Comparison of ENCODE assay signal across 8 cellular contexts in genomic region chr2:98465456-98466201, GRCh38. TPM values are rescaled to one million over a fixed set of nuclear protein-coding genes. Genes with fewer than 3 reads are reported as not detected.
DNase-seq lines count a peak whose midpoint lies in the region; ATAC-seq and TF ChIP-seq lines count a peak whose summit lies in the region.

No MANE protein-coding gene starts in this region.

- peak overlapping the region in 1 of 2 experiments; percentile 1 for H3K4ac ChIP-seq in mesenchymal stem cell (ENCODE audit: low read depth in 1 of 2, low read length in 2 of 2)

- H3K9me3 Mint-ChIP-seq in T-cell (no peaks in the 10 kb centered on the region), brain (no peaks in the 10 kb centered on the region)

- CTCF ChIA-PET in T-cell (lab: Charles Lee) = interaction anchor here (1.0 to 3.2 kb wide), 10 partner anchors 9 to 53 kb away, joined by 3 to 29 read pairs (median 6); partner anchors contain the start of gene INPP4A (in 1 of the 2)

- H3K14ac ChIP-seq in mesenchymal stem cell (ENCODE audit: low read length in 2 of 2) = no peak overlapping the region

- TF ChIP-seq CTCF in brain (conservative IDR thresholded peaks at IDR 0.05) (no peak), thoracic aorta (IDR thresholded peaks at IDR 0.05) (no peak)

- peaks cover 49% of the 10 kb centered on the region for H3K79me1 ChIP-seq in mesenchymal stem cell (replicated peaks; ENCODE audit: low read length, poor library complexity, severe bottlenecking)

- no peak overlapping the region for H3K4me2 ChIP-seq in mesenchymal stem cell (ENCODE audit: low read length, poor library complexity, severe bottlenecking)

- peak overlapping the region; percentile 29 for H4K8ac ChIP-seq in mesenchymal stem cell (ENCODE audit: low read length)

- H3K36me3 Mint-ChIP-seq in T-cell = peaks cover 7% of the 10 kb centered on the region
- peaks cover 27% of the 10 kb centered on the region for H3K36me3 Mint-ChIP-seq in brain

- peak; percentile 83 for DNase-seq in COR-L47 (lab: John Stamatoyannopoulos, UW)
- DNase-seq in NCI-H1436 treated with DMSO at 0.1 percent for 48 hours (lab: John Stamatoyannopoulos, UW) = peak; percentile 55
- DNase-seq in T-cell = peak; percentile 73 to 91 (median 85)
- peak; percentile 55 for DNase-seq in mesenchymal stem cell
- no peak for DNase-seq in thoracic aorta (ENCODE audit: low spot score)
- DNase-seq in pons (ENCODE audit: low spot score) = no peak

- H3K9me3 ChIP-seq in mesenchymal stem cell (ENCODE audit: control insufficient read depth, low read length) (no peaks in the 10 kb centered on the region), thoracic aorta (no peaks in the 10 kb centered on the region)

- H3K27me3 Mint-ChIP-seq in T-cell = no peaks in the 10 kb centered on the region
- no peaks in the 10 kb centered on the region for H3K27me3 Mint-ChIP-seq in brain

- H3K23ac ChIP-seq in mesenchymal stem cell (ENCODE audit: low read length in 2 of 2) = no peak overlapping the region

- no peak overlapping the region for H2AK5ac ChIP-seq in mesenchymal stem cell (ENCODE audit: low read length, severe bottlenecking)

- no peak overlapping the region for H2BK15ac ChIP-seq in mesenchymal stem cell (ENCODE audit: low read depth, poor library complexity, severe bottlenecking)

- H3K4me1 Mint-ChIP-seq in T-cell (peaks cover 91 to 92% (median 91%) of the 10 kb centered on the region in 3 donors), brain (peaks cover 61% of the 10 kb centered on the region)

- no peak overlapping the region for H3K27ac ChIP-seq in mesenchymal stem cell (ENCODE audit: low read length, poor library complexity, severe bottlenecking)
- peak overlapping the region in 1 of 2 donors; percentile 36 for H3K27ac ChIP-seq in thoracic aorta

- ATAC-seq in GM21737 (IDR thresholded peaks at IDR 0.05; ENCODE audit: unreplicated experiment) (peak; percentile 30), T-cell (replicated peaks in 1 of 4) (peak; percentile 71 to 78 (median 74)), thoracic aorta (ENCODE audit: insufficient number of reproducible peaks, low FRiP score, low read depth) (no peak)

- no peak overlapping the region for H2BK120ac ChIP-seq in mesenchymal stem cell (ENCODE audit: low read depth, low read length)

- H3K4me1 ChIP-seq in mesenchymal stem cell (ENCODE audit: control insufficient read depth, insufficient read depth, low read depth, low read length) (peaks cover 13% of the 10 kb centered on the region), thoracic aorta (ENCODE audit: control insufficient read depth in 1 of 2, low read depth in 2 of 2) (peaks cover 8 to 10% of the 10 kb centered on the region in 2 donors)

- H3K4me3 ChIP-seq in mesenchymal stem cell (ENCODE audit: insufficient read depth in 1 of 2, low read depth in 1 of 2, low read length in 2 of 2) (no peak overlapping the region), thoracic aorta (peak overlapping the region; percentile 5)

- H3K27ac Mint-ChIP-seq in T-cell (peak overlapping the region; percentile 95 to 98), brain (peak overlapping the region; percentile 34 to 83 (median 82))

- H2BK12ac ChIP-seq in mesenchymal stem cell (ENCODE audit: low read length in 2 of 2) = no peak overlapping the region

- no peak overlapping the region for H2AFZ ChIP-seq in mesenchymal stem cell (ENCODE audit: low read depth, low read length)

- WGBS in mesenchymal stem cell = 68% methylated on average over 11 of the region's 11 CpGs

- peak overlapping the region in 1 of 2 experiments; percentile 51 for H3K18ac ChIP-seq in mesenchymal stem cell (ENCODE audit: low read depth in 1 of 2, low read length in 2 of 2)

- no peak overlapping the region for H4K91ac ChIP-seq in mesenchymal stem cell (ENCODE audit: low read length)

- H3K36me3 ChIP-seq in mesenchymal stem cell (ENCODE audit: control insufficient read depth in 1 of 2, insufficient read depth in 2 of 2, low read depth in 1 of 2, low read length in 2 of 2) (peaks cover 0 to 11% of the 10 kb centered on the region in 2 experiments), thoracic aorta (no peaks in the 10 kb centered on the region)

- H3K4me3 Mint-ChIP-seq in T-cell (peak overlapping the region; percentile 78 to 79 (median 78)), brain (peak overlapping the region in 1 of 5 experiments; percentile 67)

- H3K9ac ChIP-seq in mesenchymal stem cell (ENCODE audit: low read length) = no peak overlapping the region

- H3K27me3 ChIP-seq in mesenchymal stem cell (ENCODE audit: control insufficient read depth in 1 of 2, insufficient read depth in 1 of 2, low read length in 2 of 2) (no peaks in the 10 kb centered on the region), thoracic aorta (replicated peaks; ENCODE audit: insufficient read depth) (no peaks in the 10 kb centered on the region)

- H2BK5ac ChIP-seq in mesenchymal stem cell (ENCODE audit: low read depth, low read length, poor library complexity, severe bottlenecking) = no peak overlapping the region

- POLR2A ChIA-PET in T-cell (lab: Charles Lee) = interaction anchor here (0.6 to 2.4 kb wide), 7 partner anchors 9 to 565 kb away, joined by 3 to 7 read pairs (median 3); no protein-coding TSS in a partner anchor

RNA-seq across cellular contexts. Expression of gene INPP4A, which starts 21.0 kb away (rescaled TPM):
- total RNA-seq in T-cell (100 to 1,000 TPM; 126 to 153 (median 136) TPM), thoracic aorta (10 to 100 TPM; 29.4 to 40.6 TPM)
- 11.1 TPM for polyA plus RNA-seq in brain (ENCODE audit: insufficient read depth, low read depth, low replicate concordance)
- 8.0 TPM for polyA plus RNA-seq in mesenchymal stem cell (2013, experiment 1 of 2)
- polyA plus RNA-seq in mesenchymal stem cell (2013, experiment 2 of 2) = 7.8 TPM

Comparison
In these comparisons a context has a peak if more than half of its experiments do, and no peak if none do; other contexts are left out.
1. DNase-seq: peak in COR-L47 (single experiment), NCI-H1436 treated with DMSO at 0.1 percent for 48 hours (single experiment), T-cell (34 of 34) and mesenchymal stem cell (single experiment); none in thoracic aorta (single experiment) and pons (single experiment).